In genomic region chr1:201260648-201261311, GRCh38 we compare ENCODE assay signal across 1 cellular context.
TF ChIP-seq lines count a peak whose summit lies in the region.

No MANE protein-coding gene starts in this region.

TF ChIP-seq in GM23338, 12 proteins besides CTCF, POLR2A, EP300 and RAD21 (continued from another document):
- TF ChIP-seq ETS1 (IDR thresholded peaks at IDR 0.05) (no peak), POLR2AphosphoS5 (IDR thresholded peaks at IDR 0.05; ENCODE audit: low read depth) (no peak), EZH2 (IDR thresholded peaks at IDR 0.05; ENCODE audit: low read depth, unreplicated experiment) (no peak), JUNB (IDR thresholded peaks at IDR 0.05; ENCODE audit: unreplicated experiment) (no peak), ZNF462 (CRISPR knock-in tag; IDR thresholded peaks at IDR 0.05) (no peak), CREB1 (CRISPR knock-in tag; IDR thresholded peaks at IDR 0.05; ENCODE audit: low read depth) (no peak), ZNF331 (CRISPR knock-in tag; IDR thresholded peaks at IDR 0.05; ENCODE audit: low read depth) (no peak), STAT1 (IDR thresholded peaks at IDR 0.05; ENCODE audit: unreplicated experiment) (no peak), NANOG (IDR thresholded peaks at IDR 0.05; ENCODE audit: borderline replicate concordance) (no peak), REST (IDR thresholded peaks at IDR 0.05; ENCODE audit: unreplicated experiment) (no peak), ZNF114 (CRISPR knock-in tag; IDR thresholded peaks at IDR 0.05) (no peak)
TF ChIP-seq in GM23338: peak in this region for 0.
